Comparison of ENCODE assay signal across 24 cellular contexts in genomic region chr2:189841019-189841418, GRCh38. TPM values are rescaled to one million over a fixed set of nuclear protein-coding genes. Genes with fewer than 3 reads are reported as not detected.
DNase-seq lines count a peak whose midpoint lies in the region; ATAC-seq and TF ChIP-seq lines count a peak whose summit lies in the region.
"Had no signal": no experiment of that assay in that cellular context is flagged by ENCODE, and none has a peak within 500 bp of the region (broad histone marks: within the 10 kb centered on the region; RNA-seq: fewer than 3 reads in every experiment).

No MANE protein-coding gene starts in this region.

- peak overlapping the region; percentile 21 for H3K27ac Mint-ChIP-seq in activated T-helper 17 cell treated with anti-CD3 and anti-CD28 coated beads, Interleukin-2, amount 50 U/mL, for 72 hours
- H3K27ac Mint-ChIP-seq in activated CD8-positive, alpha-beta T cell treated with anti-CD3 and anti-CD28 coated beads, Interleukin-2, amount 10 ng/mL, durations not matched to agents 7 days and 5 days: no peak overlapping the region
- H3K27ac Mint-ChIP-seq: HFFc6 had no signal

- no peaks in the 10 kb centered on the region; the same call in none of the 2 replicates for H3K36me3 ChIP-seq in GM06990 (ENCODE audit: control insufficient read depth, insufficient read depth, low read length)

- peaks cover 55% of the 10 kb centered on the region for H3K36me3 Mint-ChIP-seq in activated T-helper 17 cell treated with anti-CD3 and anti-CD28 coated beads, Interleukin-2, amount 50 U/mL, for 72 hours (ENCODE audit: low read depth)
- H3K36me3 Mint-ChIP-seq in activated CD8-positive, alpha-beta T cell treated with anti-CD3 and anti-CD28 coated beads, Interleukin-2, amount 10 ng/mL, durations not matched to agents 7 days and 5 days (ENCODE audit: low read depth): peaks cover 20% of the 10 kb centered on the region

- H3K9me3 Mint-ChIP-seq in activated T-helper 17 cell treated with anti-CD3 and anti-CD28 coated beads, Interleukin-2, amount 50 U/mL, for 72 hours: no peaks in the 10 kb centered on the region
- no peaks in the 10 kb centered on the region for H3K9me3 Mint-ChIP-seq in activated CD8-positive, alpha-beta T cell treated with anti-CD3 and anti-CD28 coated beads, Interleukin-2, amount 10 ng/mL, durations not matched to agents 7 days and 5 days (ENCODE audit: insufficient read depth)
- H3K9me3 Mint-ChIP-seq: CD8-positive, alpha-beta memory T cell; H9; HFFc6 had no signal

- ATAC-seq in GM19395 (IDR thresholded peaks at IDR 0.05; ENCODE audit: unreplicated experiment) (peak; percentile 60), HG03354 (IDR thresholded peaks at IDR 0.05; ENCODE audit: poor library complexity, severe bottlenecking, unreplicated experiment) (peak; percentile 55)
- ATAC-seq in activated T-helper 17 cell treated with anti-CD3 and anti-CD28 coated beads, Interleukin-2, amount 50 U/mL, for 72 hours (replicated peaks): no peak
- no peak for ATAC-seq in activated CD8-positive, alpha-beta T cell treated with anti-CD3 and anti-CD28 coated beads, Interleukin-2, amount 10 ng/mL, durations not matched to agents 7 days and 5 days
- ATAC-seq: Right ventricle myocardium inferior had no signal

- H3K27me3 ChIP-seq in GM06990 (replicated peaks; ENCODE audit: control insufficient read depth, insufficient read depth, low read length): no peaks in the 10 kb centered on the region
- H3K27me3 ChIP-seq: SJSA1 had no signal

- no peak for TF ChIP-seq CTCF in GM06990 (IDR thresholded peaks at IDR 0.05; ENCODE audit: insufficient read depth, low read length, poor library complexity, severe bottlenecking)

- no peak overlapping the region for H3K4me3 ChIP-seq in GM06990 (replicated peaks; ENCODE audit: low read depth, low read length)
- H3K4me3 ChIP-seq: SJSA1 had no signal

- CTCF ChIA-PET in activated CD8-positive, alpha-beta T cell treated with anti-CD3 and anti-CD28 coated beads, Interleukin-2, amount 10 ng/mL, durations not matched to agents 7 days and 5 days (lab: Charles Lee): no interaction called here

- peak; percentile 6 for DNase-seq in GM06990 (ENCODE audit: extremely low read depth, insufficient read length)
- DNase-seq in DMS153 (lab: John Stamatoyannopoulos, UW): no peak
- no peak for DNase-seq in activated CD8-positive, alpha-beta T cell treated with anti-CD3 and anti-CD28 coated beads, Interleukin-2, amount 10 ng/mL, durations not matched to agents 7 days and 5 days
- DNase-seq in occipital lobe (lab: John Stamatoyannopoulos, UW): no peak
- DNase-seq: Calu3; CD8-positive, alpha-beta memory T cell; DMS53; GF-D8; H9; HFFc6; KG1; NCI-H1105; NCI-H146; NCI-H2029 treated with DMSO at 0.1 percent for 48 hours; NCI-H345; NCI-H524; NCI-H82; OCI-M1; T-helper 1 cell had no signal

- H3K27me3 Mint-ChIP-seq in activated T-helper 17 cell treated with anti-CD3 and anti-CD28 coated beads, Interleukin-2, amount 50 U/mL, for 72 hours: no peaks in the 10 kb centered on the region
- no peaks in the 10 kb centered on the region for H3K27me3 Mint-ChIP-seq in activated CD8-positive, alpha-beta T cell treated with anti-CD3 and anti-CD28 coated beads, Interleukin-2, amount 10 ng/mL, durations not matched to agents 7 days and 5 days (ENCODE audit: low read depth)
- H3K27me3 Mint-ChIP-seq: CD8-positive, alpha-beta memory T cell had no signal

- POLR2A ChIA-PET in activated CD8-positive, alpha-beta T cell treated with anti-CD3 and anti-CD28 coated beads, Interleukin-2, amount 10 ng/mL, durations not matched to agents 7 days and 5 days (lab: Charles Lee): no interaction called here

- H3K4me1 Mint-ChIP-seq in activated T-helper 17 cell treated with anti-CD3 and anti-CD28 coated beads, Interleukin-2, amount 50 U/mL, for 72 hours: peaks cover 5% of the 10 kb centered on the region
- H3K4me1 Mint-ChIP-seq in activated CD8-positive, alpha-beta T cell treated with anti-CD3 and anti-CD28 coated beads, Interleukin-2, amount 10 ng/mL, durations not matched to agents 7 days and 5 days (ENCODE audit: low read depth): no peaks in the 10 kb centered on the region

- no peak overlapping the region for H3K4me3 Mint-ChIP-seq in activated T-helper 17 cell treated with anti-CD3 and anti-CD28 coated beads, Interleukin-2, amount 50 U/mL, for 72 hours
- H3K4me3 Mint-ChIP-seq in activated CD8-positive, alpha-beta T cell treated with anti-CD3 and anti-CD28 coated beads, Interleukin-2, amount 10 ng/mL, durations not matched to agents 7 days and 5 days: no peak overlapping the region
- H3K4me3 Mint-ChIP-seq: CD8-positive, alpha-beta memory T cell; H9; HFFc6 had no signal

RNA-seq across cellular contexts. Expression of gene PMS1, which starts 56.8 kb away (rescaled TPM):
- 10 to 100 TPM; 43.7 to 47.2 TPM for total RNA-seq in activated T-helper 17 cell treated with anti-CD3 and anti-CD28 coated beads, Interleukin-2, amount 50 U/mL, for 72 hours
- total RNA-seq in activated CD8-positive, alpha-beta T cell treated with anti-CD3 and anti-CD28 coated beads, Interleukin-2, amount 10 ng/mL, durations not matched to agents 7 days and 5 days: 10 to 100 TPM; 33.7 to 41.7 TPM
- 73.8 TPM for total RNA-seq in occipital lobe

RNA-seq across cellular contexts. Expression of gene ORMDL1, which starts 56.9 kb away (rescaled TPM):
- 10 to 100 TPM; 69.4 to 84.4 TPM for total RNA-seq in activated T-helper 17 cell treated with anti-CD3 and anti-CD28 coated beads, Interleukin-2, amount 50 U/mL, for 72 hours
- total RNA-seq in activated CD8-positive, alpha-beta T cell treated with anti-CD3 and anti-CD28 coated beads, Interleukin-2, amount 10 ng/mL, durations not matched to agents 7 days and 5 days: 10 to 100 TPM; 59.4 to 61.0 TPM
- total RNA-seq in occipital lobe: 64.4 TPM

Comparison
In these comparisons a context has a peak if more than half of its experiments do, and no peak if none do; other contexts are left out.
1. ATAC-seq: peak in GM19395 (single experiment) and HG03354 (single experiment); none in activated T-helper 17 cell treated with anti-CD3 and anti-CD28 coated beads, Interleukin-2, amount 50 U/mL, for 72 hours (single experiment) and activated CD8-positive, alpha-beta T cell treated with anti-CD3 and anti-CD28 coated beads, Interleukin-2, amount 10 ng/mL, durations not matched to agents 7 days and 5 days (single experiment).